Comparison of ENCODE assay signal across 12 cellular contexts in genomic region chr4:124641715-124642380, GRCh38.
DNase-seq lines count a peak whose midpoint lies in the region; ATAC-seq, FAIRE-seq and TF ChIP-seq lines count a peak whose summit lies in the region.
"Had no signal": no experiment of that assay in that cellular context is flagged by ENCODE, and none has a peak within 500 bp of the region (broad histone marks: within the 10 kb centered on the region; RNA-seq: fewer than 3 reads in every experiment).

No MANE protein-coding gene starts in this region.

- peaks cover 3% of the 10 kb centered on the region for H3K9me3 Mint-ChIP-seq in Calu3 (ENCODE audit: low read depth, unreplicated experiment)
- peaks cover 7% of the 10 kb centered on the region for H3K9me3 Mint-ChIP-seq in mesothelial cell of epicardium

- no peak for FAIRE-seq in GM12892 (lab: Jason Lieb, UNC)
- FAIRE-seq: GM12891 had no signal

- H3K36me3 Mint-ChIP-seq in Calu3 (ENCODE audit: insufficient read depth, unreplicated experiment) (peaks cover 5% of the 10 kb centered on the region), mesothelial cell of epicardium (peaks cover 9% of the 10 kb centered on the region)

- DNase-seq in Calu3 (peak; percentile 47), RPMI7951 (ENCODE audit: low read depth) (peak; percentile 84), fibroblast of villous mesenchyme (ENCODE audit: low read depth) (peak; percentile 46), superior temporal gyrus (ENCODE audit: extremely low spot score) (no peak), mesothelial cell of epicardium (ENCODE audit: low spot score in 2 of 2, unreplicated experiment in 2 of 2) (no peak), NCI-H2227 (lab: John Stamatoyannopoulos, UW; ENCODE audit: unreplicated experiment) (no peak), GM12892 (ENCODE audit: insufficient read length) (no peak)
- DNase-seq: activated CD4-positive, alpha-beta T cell treated with anti-CD3 and anti-CD28 coated beads for 1 hour; uterus had no signal

- ATAC-seq in HG03039 (IDR thresholded peaks at IDR 0.05; ENCODE audit: unreplicated experiment): peak; percentile 53

- no TSS peak for BruUV-seq in Calu3 (replicated peaks; lab: Mats Ljungman, UMichigan)

- TF ChIP-seq POLR2A in GM12892 (IDR thresholded peaks at IDR 0.05; ENCODE audit: low read depth, low read length): no peak

- H3K4me3 ChIP-seq in fibroblast of villous mesenchyme (ENCODE audit: low read depth, low read length): no peak overlapping the region
- H3K4me3 ChIP-seq: skin epidermis, uterus had no signal

- H3K27ac Mint-ChIP-seq in Calu3 (ENCODE audit: unreplicated experiment): peak overlapping the region; percentile 73
- H3K27ac Mint-ChIP-seq in mesothelial cell of epicardium: no peak overlapping the region

- H3K4me3 Mint-ChIP-seq in Calu3 (ENCODE audit: low read depth, unreplicated experiment): no peak overlapping the region
- no peak overlapping the region for H3K4me3 Mint-ChIP-seq in mesothelial cell of epicardium

- CTCF ChIA-PET in Calu3 (lab: Charles Lee): no interaction called here

- TF ChIP-seq CTCF in Calu3 (IDR thresholded peaks at IDR 0.05; ENCODE audit: unreplicated experiment): no peak
- TF ChIP-seq CTCF in fibroblast of villous mesenchyme (IDR thresholded peaks at IDR 0.05; ENCODE audit: insufficient read depth, low read depth, low read length): no peak
- TF ChIP-seq CTCF in mesothelial cell of epicardium (IDR thresholded peaks at IDR 0.05; ENCODE audit: unreplicated experiment): no peak

- H3K27me3 Mint-ChIP-seq in Calu3 (ENCODE audit: unreplicated experiment) (no peaks in the 10 kb centered on the region), mesothelial cell of epicardium (ENCODE audit: low read depth) (no peaks in the 10 kb centered on the region)

- H3K4me1 Mint-ChIP-seq in Calu3 (ENCODE audit: low read depth, unreplicated experiment) (peaks cover 22% of the 10 kb centered on the region), mesothelial cell of epicardium (peaks cover 11% of the 10 kb centered on the region)

- intact Hi-C loops in Calu3 (cut with micrococcal nuclease; ENCODE audit: unreplicated experiment): loop anchor here (5.0 kb wide), 1 partner anchor 210 kb away; no protein-coding TSS in a partner anchor

Comparison
In these comparisons a context has a peak if more than half of its experiments do, and no peak if none do; other contexts are left out.
1. DNase-seq: peak in Calu3 (single experiment), RPMI7951 (single experiment) and fibroblast of villous mesenchyme (single experiment); none in superior temporal gyrus (single experiment), mesothelial cell of epicardium (0 of 2), NCI-H2227 (single experiment) and GM12892 (single experiment).